28 cellular contexts compared by ENCODE assay signal in the genomic region with DNA sequence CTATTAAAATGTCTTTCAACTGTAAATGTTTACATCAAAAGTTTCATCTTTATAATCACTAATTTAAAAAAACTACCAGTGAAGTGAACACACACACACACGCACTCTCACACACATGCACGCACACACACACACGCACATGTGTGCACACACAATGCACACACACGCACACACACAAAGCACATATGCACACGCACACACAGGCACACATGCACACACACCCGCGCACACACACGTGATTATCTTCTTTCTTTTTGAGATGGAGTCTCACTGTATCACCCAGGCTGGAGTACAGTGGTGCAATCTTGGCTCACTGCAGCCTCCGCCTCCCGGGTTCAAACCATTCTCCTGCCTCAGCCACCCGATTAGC.
"Had no signal": no experiment of that assay in that cellular context is flagged by ENCODE, and none has a peak within 500 bp of the region (broad histone marks: within the 10 kb centered on the region; RNA-seq: fewer than 3 reads in every experiment).

No MANE protein-coding gene starts in this region.

- DNase-seq: activated CD4-positive, alpha-beta T cell treated with anti-CD3 and anti-CD28 coated beads for 36 hours; activated CD4-positive, alpha-beta T cell treated with anti-CD3 and anti-CD28 coated beads, Interleukin-2, amount 50 U/mL, for 4 hours; activated CD4-positive, CD25-positive, alpha-beta regulatory T cell; activated effector memory CD4-positive, alpha-beta T cell treated with Interleukin-2 at 50 U/mL for 16 hours; activated naive CD4-positive, alpha-beta T cell treated with anti-CD3 and anti-CD28 coated beads for 36 hours; activated naive CD8-positive, alpha-beta T cell treated with anti-CD3 and anti-CD28 coated beads for 36 hours; cerebellar nuclear complex; cortex of kidney; left cardiac atrium; mammary epithelial cell; naive thymus-derived CD4-positive, alpha-beta T cell; occipital lobe; right cardiac atrium; stimulated activated CD4-positive, alpha-beta T cell treated with anti-CD3 and anti-CD28 coated beads, Interleukin-4, amount 100 ng/mL, for 24 hours; T-helper 1 cell; uterus had no signal

- H3K9me3 ChIP-seq: ascending aorta, thoracic aorta, uterus had no signal

- ATAC-seq: activated CD4-positive, alpha-beta T cell treated with anti-CD3 and anti-CD28 coated beads for 36 hours; esophagus mucosa; left cardiac atrium; naive thymus-derived CD4-positive, alpha-beta T cell; stimulated activated effector memory CD8-positive, alpha-beta T cell treated with anti-CD3 and anti-CD28 coated beads, Interleukin-12 subunit alpha, Interleukin-12 subunit beta, amount 100 ng/mL, for 72 hours had no signal

- H3K27me3 ChIP-seq: ascending aorta, cardiac muscle cell, uterus had no signal

- H3K4me1 Mint-ChIP-seq: activated CD4-positive, alpha-beta T cell treated with anti-CD3 and anti-CD28 coated beads for 36 hours; activated naive CD8-positive, alpha-beta T cell treated with anti-CD3 and anti-CD28 coated beads for 36 hours; stimulated activated effector memory CD8-positive, alpha-beta T cell treated with anti-CD3 and anti-CD28 coated beads, Interleukin-12 subunit alpha, Interleukin-12 subunit beta, amount 100 ng/mL, for 72 hours had no signal

- H3K36me3 Mint-ChIP-seq: activated naive CD8-positive, alpha-beta T cell treated with anti-CD3 and anti-CD28 coated beads for 36 hours; brain; mesothelial cell of epicardium; naive thymus-derived CD4-positive, alpha-beta T cell; stimulated activated effector memory CD8-positive, alpha-beta T cell treated with anti-CD3 and anti-CD28 coated beads, Interleukin-12 subunit alpha, Interleukin-12 subunit beta, amount 100 ng/mL, for 72 hours had no signal

- H3K27ac Mint-ChIP-seq: activated CD4-positive, alpha-beta T cell treated with anti-CD3 and anti-CD28 coated beads for 36 hours; activated naive CD4-positive, alpha-beta T cell treated with anti-CD3 and anti-CD28 coated beads for 36 hours; activated naive CD8-positive, alpha-beta T cell treated with anti-CD3 and anti-CD28 coated beads for 36 hours; endodermal cell; naive thymus-derived CD4-positive, alpha-beta T cell; stimulated activated effector memory CD8-positive, alpha-beta T cell treated with anti-CD3 and anti-CD28 coated beads, Interleukin-12 subunit alpha, Interleukin-12 subunit beta, amount 100 ng/mL, for 72 hours; stimulated activated naive CD8-positive, alpha-beta T cell treated with anti-CD3 and anti-CD28 coated beads, Interleukin-15, Interleukin-2, amounts not matched to agents 100 ng/mL and 50 ng/mL, for 24 hours; T-helper 2 cell treated with Interferon-gamma antibody and Interleukin-4, amounts not matched to agents 5 μg/mL and 100 μg/mL, for 36 hours had no signal

- H3K4me3 Mint-ChIP-seq: activated CD4-positive, alpha-beta T cell treated with anti-CD3 and anti-CD28 coated beads for 36 hours; activated naive CD4-positive, alpha-beta T cell treated with anti-CD3 and anti-CD28 coated beads for 36 hours; activated naive CD8-positive, alpha-beta T cell treated with anti-CD3 and anti-CD28 coated beads for 36 hours; endodermal cell; naive thymus-derived CD4-positive, alpha-beta T cell; neural crest cell; stimulated activated effector memory CD8-positive, alpha-beta T cell treated with anti-CD3 and anti-CD28 coated beads, Interleukin-12 subunit alpha, Interleukin-12 subunit beta, amount 100 ng/mL, for 72 hours; stimulated activated naive CD8-positive, alpha-beta T cell treated with anti-CD3 and anti-CD28 coated beads, Interleukin-15, Interleukin-2, amounts not matched to agents 100 ng/mL and 50 ng/mL, for 24 hours; T-helper 2 cell treated with Interferon-gamma antibody and Interleukin-4, amounts not matched to agents 5 μg/mL and 100 μg/mL, for 36 hours had no signal

- H3K9me3 Mint-ChIP-seq: activated naive CD4-positive, alpha-beta T cell treated with anti-CD3 and anti-CD28 coated beads for 36 hours; activated naive CD8-positive, alpha-beta T cell treated with anti-CD3 and anti-CD28 coated beads for 36 hours; endodermal cell; mesothelial cell of epicardium; neural crest cell; stimulated activated effector memory CD8-positive, alpha-beta T cell treated with anti-CD3 and anti-CD28 coated beads, Interleukin-12 subunit alpha, Interleukin-12 subunit beta, amount 100 ng/mL, for 72 hours; stimulated activated naive CD8-positive, alpha-beta T cell treated with anti-CD3 and anti-CD28 coated beads, Interleukin-15, Interleukin-2, amounts not matched to agents 100 ng/mL and 50 ng/mL, for 24 hours; T-helper 2 cell treated with Interferon-gamma antibody and Interleukin-4, amounts not matched to agents 5 μg/mL and 100 μg/mL, for 36 hours had no signal

- H3K27ac ChIP-seq: ascending aorta, cardiac muscle cell, thoracic aorta had no signal

- FAIRE-seq: keratinocyte had no signal

- H3K36me3 ChIP-seq: ascending aorta, cardiac muscle cell, thoracic aorta, uterus had no signal

- H3K4me3 ChIP-seq: cardiac muscle cell, thoracic aorta, uterus had no signal

- H3K4me1 ChIP-seq: ascending aorta had no signal
